1 cellular context compared by ENCODE assay signal in the genomic region with DNA sequence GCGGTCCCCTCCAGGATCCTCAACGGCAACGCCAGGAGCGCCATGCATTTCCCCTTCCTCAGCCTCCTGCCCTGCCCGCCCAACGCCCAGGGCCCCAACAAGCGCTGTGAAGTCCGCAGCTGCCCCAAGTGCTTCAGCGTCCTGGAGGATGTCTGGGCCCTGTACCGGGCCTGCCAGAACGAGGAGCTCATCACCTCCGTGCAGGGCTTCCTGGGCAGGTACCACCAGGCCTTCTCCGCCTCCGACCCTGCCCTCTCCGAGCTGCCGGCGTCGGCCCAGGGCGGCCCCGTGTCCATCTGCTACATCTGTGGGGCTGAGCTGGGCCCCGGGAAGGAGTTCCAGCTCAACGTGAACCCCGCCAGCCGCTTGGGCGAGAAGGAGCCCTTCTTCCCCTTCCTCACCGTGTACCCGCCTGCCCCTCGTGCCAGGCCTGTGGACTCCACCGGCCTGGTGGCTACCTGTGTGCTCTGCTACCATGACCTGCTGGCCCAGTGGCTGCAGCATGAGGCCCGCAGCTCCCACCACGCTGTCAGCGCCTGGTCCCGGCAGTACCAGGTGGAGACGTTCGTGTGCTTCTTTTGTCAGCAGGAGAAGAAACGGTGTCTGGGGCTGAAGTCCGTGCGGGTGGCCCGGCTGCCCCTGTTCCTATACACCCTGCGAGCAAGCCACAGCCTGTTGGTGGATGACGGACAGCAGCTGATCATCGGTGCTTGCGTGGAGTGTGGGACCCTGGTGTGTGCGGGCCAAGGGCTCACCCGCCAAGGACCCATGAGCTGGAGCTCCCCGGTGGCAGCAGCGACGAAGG.
TF ChIP-seq lines count a peak whose summit lies in the region.

No MANE protein-coding gene starts in this region.

TF ChIP-seq in HepG2, 621 proteins besides CTCF, POLR2A, EP300 and RAD21 (continued from another document and continues in another):
- TF ChIP-seq SNAPC2 (CRISPR knock-in tag; IDR thresholded peaks at IDR 0.05) (no peak), SUZ12 (IDR thresholded peaks at IDR 0.05; ENCODE audit: low read depth, low read length) (no peak), ZNF33B (CRISPR knock-in tag; IDR thresholded peaks at IDR 0.05) (no peak), HIC2 (CRISPR knock-in tag; IDR thresholded peaks at IDR 0.05; ENCODE audit: low read depth) (0 out of 2 replicates have a peak, but pooled peaks have one; percentile 48), GLI4 (CRISPR knock-in tag; IDR thresholded peaks at IDR 0.05; ENCODE audit: borderline replicate concordance) (no peak), HDAC2 (CRISPR knock-in tag; IDR thresholded peaks at IDR 0.05) (peak; percentile 32; the same call in 1 of the 2 replicates), JUND (CRISPR knock-in tag; IDR thresholded peaks at IDR 0.05) (no peak), ZNF883 (CRISPR knock-in tag; IDR thresholded peaks at IDR 0.05; ENCODE audit: not compliant biosample characterization) (peak; percentile 53), ZNF549 (CRISPR knock-in tag; IDR thresholded peaks at IDR 0.05) (no peak), ZNF780A (CRISPR knock-in tag; IDR thresholded peaks at IDR 0.05) (no peak), ZNF598 (CRISPR knock-in tag; IDR thresholded peaks at IDR 0.05; ENCODE audit: borderline replicate concordance) (no peak), HOXA9 (CRISPR knock-in tag; IDR thresholded peaks at IDR 0.05; ENCODE audit: borderline replicate concordance) (0 out of 2 replicates have a peak, but pooled peaks have one; percentile 23), MTA1 (CRISPR knock-in tag; IDR thresholded peaks at IDR 0.05; ENCODE audit: borderline replicate concordance) (peak; percentile 26; the same call in 1 of the 2 replicates), TRIM24 (CRISPR knock-in tag; IDR thresholded peaks at IDR 0.05) (no peak), ZZZ3 (CRISPR knock-in tag; IDR thresholded peaks at IDR 0.05; ENCODE audit: borderline replicate concordance) (0 out of 2 replicates have a peak, but pooled peaks have one; percentile 11), ARNTL (CRISPR knock-in tag; IDR thresholded peaks at IDR 0.05) (peak; percentile 25; the same call in 1 of the 2 replicates), NR2C2 (CRISPR knock-in tag; IDR thresholded peaks at IDR 0.05; ENCODE audit: borderline replicate concordance) (0 out of 2 replicates have a peak, but pooled peaks have one; percentile 11), SPEN (CRISPR knock-in tag; IDR thresholded peaks at IDR 0.05; ENCODE audit: low read depth) (0 out of 2 replicates have a peak, but pooled peaks have one; percentile 12), AGO1 (IDR thresholded peaks at IDR 0.05; ENCODE audit: low read depth, low read length, poor library complexity, severe bottlenecking) (no peak), ZBTB3 (CRISPR knock-in tag; IDR thresholded peaks at IDR 0.05; ENCODE audit: borderline replicate concordance, low read depth) (no peak), EED (CRISPR knock-in tag; IDR thresholded peaks at IDR 0.05) (peak; percentile 39; the same call in 1 of the 2 replicates), HDAC1 (CRISPR knock-in tag; IDR thresholded peaks at IDR 0.05) (peak; percentile 21; the same call in 1 of the 2 replicates), ESRRA (CRISPR knock-in tag; IDR thresholded peaks at IDR 0.05; ENCODE audit: low read depth) (peak; percentile 54; the same call in 1 of the 2 replicates), SAP130 (CRISPR knock-in tag; IDR thresholded peaks at IDR 0.05; ENCODE audit: low read depth) (peak; percentile 33; the same call in 1 of the 2 replicates), ASH2L (IDR thresholded peaks at IDR 0.05; ENCODE audit: insufficient read length, low read depth, low read length) (no peak), XRCC5 (optimal IDR thresholded peaks at IDR 0.05; ENCODE audit: low read length) (no peak), ZNF451 (CRISPR knock-in tag; IDR thresholded peaks at IDR 0.05) (0 out of 2 replicates have a peak, but pooled peaks have one; percentile 56), ZNF121 (CRISPR knock-in tag; IDR thresholded peaks at IDR 0.05) (no peak), ZNF761 (CRISPR knock-in tag; conservative IDR thresholded peaks at IDR 0.05) (0 out of 2 replicates have a peak, but pooled peaks have one; percentile 37), BORCS8-MEF2B (CRISPR knock-in tag; IDR thresholded peaks at IDR 0.05) (no peak), KDM1A (CRISPR knock-in tag; IDR thresholded peaks at IDR 0.05) (no peak), ZBTB7B (CRISPR knock-in tag; IDR thresholded peaks at IDR 0.05) (no peak), NONO (IDR thresholded peaks at IDR 0.05) (no peak), NONO (CRISPR knock-in tag; conservative IDR thresholded peaks at IDR 0.05) (0 out of 2 replicates have a peak, but pooled peaks have one; percentile 20), KDM5B (CRISPR knock-in tag; IDR thresholded peaks at IDR 0.05; ENCODE audit: borderline replicate concordance) (peak; percentile 53; the same call in 1 of the 2 replicates)
- TF ChIP-seq, protein P1, sequence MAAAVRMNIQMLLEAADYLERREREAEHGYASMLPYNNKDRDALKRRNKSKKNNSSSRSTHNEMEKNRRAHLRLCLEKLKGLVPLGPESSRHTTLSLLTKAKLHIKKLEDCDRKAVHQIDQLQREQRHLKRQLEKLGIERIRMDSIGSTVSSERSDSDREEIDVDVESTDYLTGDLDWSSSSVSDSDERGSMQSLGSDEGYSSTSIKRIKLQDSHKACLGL (CRISPR knock-in tag; IDR thresholded peaks at IDR 0.05), result peak; percentile 68; the same call in 1 of the 2 replicates
- TF ChIP-seq, protein P2, sequence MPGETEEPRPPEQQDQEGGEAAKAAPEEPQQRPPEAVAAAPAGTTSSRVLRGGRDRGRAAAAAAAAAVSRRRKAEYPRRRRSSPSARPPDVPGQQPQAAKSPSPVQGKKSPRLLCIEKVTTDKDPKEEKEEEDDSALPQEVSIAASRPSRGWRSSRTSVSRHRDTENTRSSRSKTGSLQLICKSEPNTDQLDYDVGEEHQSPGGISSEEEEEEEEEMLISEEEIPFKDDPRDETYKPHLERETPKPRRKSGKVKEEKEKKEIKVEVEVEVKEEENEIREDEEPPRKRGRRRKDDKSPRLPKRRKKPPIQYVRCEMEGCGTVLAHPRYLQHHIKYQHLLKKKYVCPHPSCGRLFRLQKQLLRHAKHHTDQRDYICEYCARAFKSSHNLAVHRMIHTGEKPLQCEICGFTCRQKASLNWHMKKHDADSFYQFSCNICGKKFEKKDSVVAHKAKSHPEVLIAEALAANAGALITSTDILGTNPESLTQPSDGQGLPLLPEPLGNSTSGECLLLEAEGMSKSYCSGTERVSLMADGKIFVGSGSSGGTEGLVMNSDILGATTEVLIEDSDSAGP (CRISPR knock-in tag; IDR thresholded peaks at IDR 0.05; ENCODE audit: borderline replicate concordance), result peak; percentile 19; the same call in 1 of the 2 replicates
- TF ChIP-seq, protein P3, sequence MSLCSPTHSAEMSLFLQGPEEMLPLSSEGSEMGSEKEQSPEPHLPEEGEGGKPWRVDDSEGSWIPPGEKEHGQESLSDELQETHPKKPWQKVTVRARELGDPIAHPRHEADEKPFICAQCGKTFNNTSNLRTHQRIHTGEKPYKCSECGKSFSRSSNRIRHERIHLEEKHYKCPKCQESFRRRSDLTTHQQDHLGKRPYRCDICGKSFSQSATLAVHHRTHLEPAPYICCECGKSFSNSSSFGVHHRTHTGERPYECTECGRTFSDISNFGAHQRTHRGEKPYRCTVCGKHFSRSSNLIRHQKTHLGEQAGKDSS (CRISPR knock-in tag; IDR thresholded peaks at IDR 0.05; ENCODE audit: borderline replicate concordance, low read depth), result 0 out of 2 replicates have a peak, but pooled peaks have one; percentile 38
- TF ChIP-seq, protein P4, sequence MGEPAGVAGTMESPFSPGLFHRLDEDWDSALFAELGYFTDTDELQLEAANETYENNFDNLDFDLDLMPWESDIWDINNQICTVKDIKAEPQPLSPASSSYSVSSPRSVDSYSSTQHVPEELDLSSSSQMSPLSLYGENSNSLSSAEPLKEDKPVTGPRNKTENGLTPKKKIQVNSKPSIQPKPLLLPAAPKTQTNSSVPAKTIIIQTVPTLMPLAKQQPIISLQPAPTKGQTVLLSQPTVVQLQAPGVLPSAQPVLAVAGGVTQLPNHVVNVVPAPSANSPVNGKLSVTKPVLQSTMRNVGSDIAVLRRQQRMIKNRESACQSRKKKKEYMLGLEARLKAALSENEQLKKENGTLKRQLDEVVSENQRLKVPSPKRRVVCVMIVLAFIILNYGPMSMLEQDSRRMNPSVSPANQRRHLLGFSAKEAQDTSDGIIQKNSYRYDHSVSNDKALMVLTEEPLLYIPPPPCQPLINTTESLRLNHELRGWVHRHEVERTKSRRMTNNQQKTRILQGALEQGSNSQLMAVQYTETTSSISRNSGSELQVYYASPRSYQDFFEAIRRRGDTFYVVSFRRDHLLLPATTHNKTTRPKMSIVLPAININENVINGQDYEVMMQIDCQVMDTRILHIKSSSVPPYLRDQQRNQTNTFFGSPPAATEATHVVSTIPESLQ (CRISPR knock-in tag; conservative IDR thresholded peaks at IDR 0.05), result no peak
- TF ChIP-seq, protein P5, sequence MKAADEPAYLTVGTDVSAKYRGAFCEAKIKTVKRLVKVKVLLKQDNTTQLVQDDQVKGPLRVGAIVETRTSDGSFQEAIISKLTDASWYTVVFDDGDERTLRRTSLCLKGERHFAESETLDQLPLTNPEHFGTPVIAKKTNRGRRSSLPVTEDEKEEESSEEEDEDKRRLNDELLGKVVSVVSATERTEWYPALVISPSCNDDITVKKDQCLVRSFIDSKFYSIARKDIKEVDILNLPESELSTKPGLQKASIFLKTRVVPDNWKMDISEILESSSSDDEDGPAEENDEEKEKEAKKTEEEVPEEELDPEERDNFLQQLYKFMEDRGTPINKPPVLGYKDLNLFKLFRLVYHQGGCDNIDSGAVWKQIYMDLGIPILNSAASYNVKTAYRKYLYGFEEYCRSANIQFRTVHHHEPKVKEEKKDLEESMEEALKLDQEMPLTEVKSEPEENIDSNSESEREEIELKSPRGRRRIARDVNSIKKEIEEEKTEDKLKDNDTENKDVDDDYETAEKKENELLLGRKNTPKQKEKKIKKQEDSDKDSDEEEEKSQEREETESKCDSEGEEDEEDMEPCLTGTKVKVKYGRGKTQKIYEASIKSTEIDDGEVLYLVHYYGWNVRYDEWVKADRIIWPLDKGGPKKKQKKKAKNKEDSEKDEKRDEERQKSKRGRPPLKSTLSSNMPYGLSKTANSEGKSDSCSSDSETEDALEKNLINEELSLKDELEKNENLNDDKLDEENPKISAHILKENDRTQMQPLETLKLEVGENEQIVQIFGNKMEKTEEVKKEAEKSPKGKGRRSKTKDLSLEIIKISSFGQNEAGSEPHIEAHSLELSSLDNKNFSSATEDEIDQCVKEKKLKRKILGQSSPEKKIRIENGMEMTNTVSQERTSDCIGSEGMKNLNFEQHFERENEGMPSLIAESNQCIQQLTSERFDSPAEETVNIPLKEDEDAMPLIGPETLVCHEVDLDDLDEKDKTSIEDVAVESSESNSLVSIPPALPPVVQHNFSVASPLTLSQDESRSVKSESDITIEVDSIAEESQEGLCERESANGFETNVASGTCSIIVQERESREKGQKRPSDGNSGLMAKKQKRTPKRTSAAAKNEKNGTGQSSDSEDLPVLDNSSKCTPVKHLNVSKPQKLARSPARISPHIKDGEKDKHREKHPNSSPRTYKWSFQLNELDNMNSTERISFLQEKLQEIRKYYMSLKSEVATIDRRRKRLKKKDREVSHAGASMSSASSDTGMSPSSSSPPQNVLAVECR (CRISPR knock-in tag; IDR thresholded peaks at IDR 0.05; ENCODE audit: borderline replicate concordance), result 0 out of 2 replicates have a peak, but pooled peaks have one; percentile 11
- TF ChIP-seq, protein P6, sequence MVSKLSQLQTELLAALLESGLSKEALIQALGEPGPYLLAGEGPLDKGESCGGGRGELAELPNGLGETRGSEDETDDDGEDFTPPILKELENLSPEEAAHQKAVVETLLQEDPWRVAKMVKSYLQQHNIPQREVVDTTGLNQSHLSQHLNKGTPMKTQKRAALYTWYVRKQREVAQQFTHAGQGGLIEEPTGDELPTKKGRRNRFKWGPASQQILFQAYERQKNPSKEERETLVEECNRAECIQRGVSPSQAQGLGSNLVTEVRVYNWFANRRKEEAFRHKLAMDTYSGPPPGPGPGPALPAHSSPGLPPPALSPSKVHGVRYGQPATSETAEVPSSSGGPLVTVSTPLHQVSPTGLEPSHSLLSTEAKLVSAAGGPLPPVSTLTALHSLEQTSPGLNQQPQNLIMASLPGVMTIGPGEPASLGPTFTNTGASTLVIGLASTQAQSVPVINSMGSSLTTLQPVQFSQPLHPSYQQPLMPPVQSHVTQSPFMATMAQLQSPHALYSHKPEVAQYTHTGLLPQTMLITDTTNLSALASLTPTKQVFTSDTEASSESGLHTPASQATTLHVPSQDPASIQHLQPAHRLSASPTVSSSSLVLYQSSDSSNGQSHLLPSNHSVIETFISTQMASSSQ (IDR thresholded peaks at IDR 0.05; ENCODE audit: low read depth), result no peak
- TF ChIP-seq, protein P6 (CRISPR knock-in tag; IDR thresholded peaks at IDR 0.05; ENCODE audit: borderline replicate concordance), result 0 out of 2 replicates have a peak, but pooled peaks have one; percentile 12
- TF ChIP-seq, protein P7, sequence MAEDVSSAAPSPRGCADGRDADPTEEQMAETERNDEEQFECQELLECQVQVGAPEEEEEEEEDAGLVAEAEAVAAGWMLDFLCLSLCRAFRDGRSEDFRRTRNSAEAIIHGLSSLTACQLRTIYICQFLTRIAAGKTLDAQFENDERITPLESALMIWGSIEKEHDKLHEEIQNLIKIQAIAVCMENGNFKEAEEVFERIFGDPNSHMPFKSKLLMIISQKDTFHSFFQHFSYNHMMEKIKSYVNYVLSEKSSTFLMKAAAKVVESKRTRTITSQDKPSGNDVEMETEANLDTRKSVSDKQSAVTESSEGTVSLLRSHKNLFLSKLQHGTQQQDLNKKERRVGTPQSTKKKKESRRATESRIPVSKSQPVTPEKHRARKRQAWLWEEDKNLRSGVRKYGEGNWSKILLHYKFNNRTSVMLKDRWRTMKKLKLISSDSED (CRISPR knock-in tag; IDR thresholded peaks at IDR 0.05), result 0 out of 2 replicates have a peak, but pooled peaks have one; percentile 81
